Comparison of ENCODE assay signal across 19 cellular contexts in the genomic region with DNA sequence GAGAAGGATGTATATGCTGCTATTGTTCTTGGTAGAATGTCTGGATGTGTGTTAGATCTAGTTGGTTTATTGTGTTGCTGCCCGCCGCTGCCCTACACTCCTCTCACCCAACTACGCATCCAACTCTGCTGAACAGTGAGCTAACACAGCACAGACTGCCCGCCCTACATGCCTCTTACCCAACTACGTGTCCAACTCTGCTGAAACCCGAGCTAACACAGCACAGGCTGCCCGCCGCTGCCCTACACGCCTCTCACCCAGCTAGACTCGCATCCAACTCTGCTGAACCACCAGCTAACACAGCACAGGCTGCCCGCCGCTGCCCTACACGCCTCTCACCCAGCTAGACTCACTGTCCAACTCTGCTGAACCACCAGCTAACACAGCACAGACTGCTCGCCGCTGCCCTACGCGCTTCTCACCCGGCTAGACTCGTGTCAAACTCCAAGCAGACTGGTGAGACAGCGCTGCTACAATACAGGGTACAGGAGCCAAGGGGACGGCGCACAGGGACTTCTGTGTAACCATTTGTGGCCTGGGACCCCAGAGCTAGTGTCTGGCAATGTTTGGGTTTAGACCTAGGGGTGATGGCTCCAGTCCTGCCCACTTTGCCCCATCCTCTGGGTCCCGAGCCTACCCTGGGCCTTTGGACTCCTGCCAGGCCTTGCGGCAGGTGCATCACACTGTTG. TPM values are rescaled to one million over a fixed set of nuclear protein-coding genes. Genes with fewer than 3 reads are reported as not detected.
DNase-seq lines count a peak whose midpoint lies in the region; ATAC-seq and TF ChIP-seq lines count a peak whose summit lies in the region.
"Had no signal": no experiment of that assay in that cellular context is flagged by ENCODE, and none has a peak within 500 bp of the region (broad histone marks: within the 10 kb centered on the region; RNA-seq: fewer than 3 reads in every experiment).

No MANE protein-coding gene starts in this region.

- H3K18ac ChIP-seq in H9 (ENCODE audit: insufficient read length, low read depth, low read length) = no peak overlapping the region

- H4K5ac ChIP-seq in H9 (ENCODE audit: insufficient read length, low read depth, low read length) = no peak overlapping the region

- peak overlapping the region; percentile 36 for H3K4me3 Mint-ChIP-seq in natural killer cell treated with Interleukin-12 subunit alpha and Interleukin-12 subunit beta and Interleukin-15 and Interleukin-18, amount 100 ng/mL, for 72 hours
- no peak overlapping the region for H3K4me3 Mint-ChIP-seq in natural killer cell
- no peak overlapping the region for H3K4me3 Mint-ChIP-seq in H9

- no peak overlapping the region for H2BK15ac ChIP-seq in H9 (ENCODE audit: low read depth, low read length)

- no peaks in the 10 kb centered on the region for H3K79me2 ChIP-seq in H9 (ENCODE audit: insufficient read depth, low read length)

- no peak overlapping the region for H3K23ac ChIP-seq in H9 (ENCODE audit: insufficient read length, low read depth, low read length)

- H2BK20ac ChIP-seq in H9 (ENCODE audit: low read depth, low read length, poor library complexity, severe bottlenecking) = no peak overlapping the region

- no peak overlapping the region for H3K14ac ChIP-seq in H9 (ENCODE audit: insufficient read depth, low read length)

- peak overlapping the region; percentile 20 to 46 for H3K27ac Mint-ChIP-seq in natural killer cell treated with Interleukin-12 subunit alpha and Interleukin-12 subunit beta and Interleukin-15 and Interleukin-18, amount 100 ng/mL, for 72 hours
- peak overlapping the region in 1 of 2 donors; percentile 48 for H3K27ac Mint-ChIP-seq in natural killer cell
- no peak overlapping the region for H3K27ac Mint-ChIP-seq in H9

- H3K9me3 ChIP-seq in H9 (ENCODE audit: control insufficient read depth, low read depth, low read length) (no peaks in the 10 kb centered on the region), A673 (ENCODE audit: low read depth, low read length, poor library complexity, severe bottlenecking) (peaks cover 6% of the 10 kb centered on the region)
- H3K9me3 ChIP-seq: adrenal gland, gastrocnemius medialis had no signal

- TF ChIP-seq CTCF in natural killer cell (IDR thresholded peaks at IDR 0.05) = no peak
- no peak for TF ChIP-seq CTCF in H9 (conservative IDR thresholded peaks at IDR 0.05)
- TF ChIP-seq CTCF in A673 (conservative IDR thresholded peaks at IDR 0.05; ENCODE audit: low read depth, low read length) = no peak

- H2BK12ac ChIP-seq in H9 (ENCODE audit: insufficient read length, low read depth, low read length) = no peak overlapping the region

- H3K56ac ChIP-seq in H9 (ENCODE audit: insufficient read length, low read depth, low read length) = no peak overlapping the region

- WGBS in H9 (ENCODE audit: extremely low coverage, insufficient read length, low lambda C conversion rate) = no CpG with 5 or more reads among the region's 24 CpGs

- H4K91ac ChIP-seq in H9 (ENCODE audit: insufficient read length, low read depth, low read length) = no peak overlapping the region

- H3K4me1 Mint-ChIP-seq in natural killer cell treated with Interleukin-12 subunit alpha and Interleukin-12 subunit beta and Interleukin-15 and Interleukin-18, amount 100 ng/mL, for 72 hours (ENCODE audit: low read depth in 2 of 2) = peaks cover 29 to 30% of the 10 kb centered on the region in 2 donors
- peaks cover 5 to 21% of the 10 kb centered on the region in 2 donors for H3K4me1 Mint-ChIP-seq in natural killer cell
- H3K4me1 Mint-ChIP-seq in H9 = 0 out of 4 replicates have a peak, but pooled peaks cover 0 to 4% of the 10 kb centered on the region in 2 experiments

- H4K8ac ChIP-seq in H9 (replicated peaks; ENCODE audit: insufficient read length, low read depth, low read length) = no peak overlapping the region

- H2AK5ac ChIP-seq in H9 (ENCODE audit: insufficient read length, low read length) = no peak overlapping the region

- ATAC-seq in natural killer cell treated with Interleukin-12 subunit alpha and Interleukin-12 subunit beta and Interleukin-15 and Interleukin-18, amount 100 ng/mL, for 72 hours = peak in 1 of 2 donors; percentile 33
- ATAC-seq in natural killer cell = no peak
- peak; percentile 10 for ATAC-seq in esophagus mucosa
- no peak for ATAC-seq in GM19467 (IDR thresholded peaks at IDR 0.05; ENCODE audit: unreplicated experiment)
- ATAC-seq: gastrocnemius medialis; naive thymus-derived CD8-positive, alpha-beta T cell; SK-N-SH treated with all-trans-retinoic acid at 6 μM for 48 hours had no signal

- H3K27me3 ChIP-seq in H9 (ENCODE audit: insufficient read depth, low read length) (no peaks in the 10 kb centered on the region), A673 (replicated peaks; ENCODE audit: insufficient read depth, low read depth, low read length, poor library complexity) (no peaks in the 10 kb centered on the region)
- H3K27me3 ChIP-seq: adrenal gland, gastrocnemius medialis had no signal

- H3K9ac ChIP-seq in H9 (ENCODE audit: extremely low read depth, insufficient read length, low read length) = no peak overlapping the region

- H3K9me3 Mint-ChIP-seq in natural killer cell treated with Interleukin-12 subunit alpha and Interleukin-12 subunit beta and Interleukin-15 and Interleukin-18, amount 100 ng/mL, for 72 hours = no peaks in the 10 kb centered on the region
- H3K9me3 Mint-ChIP-seq in natural killer cell (no peaks in the 10 kb centered on the region), H9 (peaks cover 41 to 63% of the 10 kb centered on the region in 2 experiments)

- H3K36me3 Mint-ChIP-seq in natural killer cell treated with Interleukin-12 subunit alpha and Interleukin-12 subunit beta and Interleukin-15 and Interleukin-18, amount 100 ng/mL, for 72 hours = peaks cover 8% of the 10 kb centered on the region
- H3K36me3 Mint-ChIP-seq in natural killer cell (peaks cover 4% of the 10 kb centered on the region), H9 (ENCODE audit: insufficient read depth in 1 of 3, low read depth in 3 of 3) (peaks cover 0 to 5% (median 0%) of the 10 kb centered on the region in 3 experiments; a peak in 3 of 7 replicates)

- H3K23me2 ChIP-seq in H9 (ENCODE audit: insufficient read length, low read depth, low read length, poor library complexity, severe bottlenecking) = no peaks in the 10 kb centered on the region

- H3K79me1 ChIP-seq in H9 (ENCODE audit: insufficient read depth, low read depth, low read length, poor library complexity, severe bottlenecking) = no peaks in the 10 kb centered on the region

- no peak overlapping the region for H3T11ph ChIP-seq in H9 (ENCODE audit: low read length)

- no TSS peak for BruUV-seq in A673 (replicated peaks; lab: Mats Ljungman, UMichigan)

- intact Hi-C loops in natural killer cell (cut with micrococcal nuclease) (no loop called here), A673 (cut with micrococcal nuclease; ENCODE audit: unreplicated experiment) (no loop called here)

- no peaks in the 10 kb centered on the region for H3K27me3 Mint-ChIP-seq in natural killer cell treated with Interleukin-12 subunit alpha and Interleukin-12 subunit beta and Interleukin-15 and Interleukin-18, amount 100 ng/mL, for 72 hours
- no peaks in the 10 kb centered on the region for H3K27me3 Mint-ChIP-seq in natural killer cell (ENCODE audit: low read depth in 2 of 2)
- peaks cover 47% of the 10 kb centered on the region for H3K27me3 Mint-ChIP-seq in H9 (ENCODE audit: low read depth)
- H3K27me3 Mint-ChIP-seq: naive thymus-derived CD8-positive, alpha-beta T cell had no signal

- H3K27ac ChIP-seq in H9 (ENCODE audit: insufficient read length, low read depth, low read length) (no peak overlapping the region), A673 (ENCODE audit: low read depth, low read length, poor library complexity, severe bottlenecking) (no peak overlapping the region)
- H3K27ac ChIP-seq: adrenal gland had no signal

- peak; percentile 9 for DNase-seq in NCI-H2107 (lab: John Stamatoyannopoulos, UW)
- no peak for DNase-seq in NCI-H2107 treated with DMSO at 0.1 percent for 48 hours (lab: John Stamatoyannopoulos, UW; ENCODE audit: unreplicated experiment)
- no peak for DNase-seq in natural killer cell treated with Interleukin-12 subunit alpha and Interleukin-12 subunit beta and Interleukin-15 and Interleukin-18, amount 100 ng/mL, for 72 hours (ENCODE audit: low spot score)
- no peak for DNase-seq in natural killer cell
- no peak for DNase-seq in H9
- no peak for DNase-seq in A673 (ENCODE audit: low spot score)
- DNase-seq: activated CD4-positive, alpha-beta T cell treated with anti-CD3 and anti-CD28 coated beads, Interleukin-2, amount 50 U/mL, for 1 hour; activated T-cell treated with anti-CD3 and anti-CD28 coated beads, Interleukin-2, amount 50 U/mL, for 48 hours; C1 segment of cervical spinal cord; gastrocnemius medialis; mammary epithelial cell; naive thymus-derived CD8-positive, alpha-beta T cell; NCI-H1694 treated with DMSO at 0.1 percent for 48 hours; NCI-H446 treated with DMSO at 0.1 percent for 48 hours; RPMI8226 had no signal

- no peak overlapping the region for H3K4me3 ChIP-seq in A673 (ENCODE audit: low read depth, low read length, poor library complexity, severe bottlenecking)
- H3K4me3 ChIP-seq: adrenal gland, gastrocnemius medialis had no signal

- H3K4me1 ChIP-seq in H9 (ENCODE audit: insufficient read depth, low read length) (no peaks in the 10 kb centered on the region), A673 (ENCODE audit: insufficient read depth, low read length, poor library complexity, severe bottlenecking) (no peaks in the 10 kb centered on the region)
- H3K4me1 ChIP-seq: adrenal gland, gastrocnemius medialis had no signal

- no peak overlapping the region for H3K4ac ChIP-seq in H9 (ENCODE audit: low read depth, low read length)

- H2AFZ ChIP-seq in H9 (ENCODE audit: low read length) = no peak overlapping the region

- H3K4me2 ChIP-seq in H9 (ENCODE audit: insufficient read depth, insufficient read length, low read length) = no peak overlapping the region

- no peak overlapping the region for H2BK5ac ChIP-seq in H9 (ENCODE audit: insufficient read length, low read length)

- H3K36me3 ChIP-seq in A673 (ENCODE audit: insufficient read depth, low read length, poor library complexity, severe bottlenecking) = no peaks in the 10 kb centered on the region
- H3K36me3 ChIP-seq: adrenal gland, gastrocnemius medialis had no signal

- CTCF ChIA-PET in A673 (lab: Charles Lee) = no interaction called here

- no peaks in the 10 kb centered on the region for H4K20me1 ChIP-seq in H9 (ENCODE audit: control insufficient read depth, insufficient read depth, insufficient read length)

- H2BK120ac ChIP-seq in H9 (ENCODE audit: low read depth, low read length, poor library complexity, severe bottlenecking) = no peak overlapping the region

- POLR2A ChIA-PET in A673 (lab: Charles Lee; ENCODE audit: low non-redundant PET) = no interaction called here

RNA-seq across cellular contexts. Expression of gene CTBP1, which starts 11.6 kb away (rescaled TPM):
- total RNA-seq in natural killer cell treated with Interleukin-12 subunit alpha and Interleukin-12 subunit beta and Interleukin-15 and Interleukin-18, amount 100 ng/mL, for 72 hours = 100 to 1,000 TPM; 109 to 245 TPM
- 100 to 1,000 TPM; 384 to 388 (median 388) TPM for total RNA-seq in natural killer cell
- total RNA-seq in esophagus mucosa = 89.4 TPM
- 128 and 136 TPM in 2 replicates for total RNA-seq in H9 (2021)
- 187 and 196 TPM in 2 replicates for total RNA-seq in A673 (2021)

RNA-seq across cellular contexts. Expression of gene MAEA, which starts 29.1 kb away (rescaled TPM):
- 10 to 100 TPM; 60.1 to 93.7 TPM for total RNA-seq in natural killer cell treated with Interleukin-12 subunit alpha and Interleukin-12 subunit beta and Interleukin-15 and Interleukin-18, amount 100 ng/mL, for 72 hours
- total RNA-seq in natural killer cell (10 to 100 TPM; 63.5 to 89.2 (median 64.0) TPM), esophagus mucosa (59.4 TPM), H9 (2021) (85.6 and 89.5 TPM in 2 replicates), A673 (2021) (85.9 and 87.0 TPM in 2 replicates)

Comparison
In these comparisons a context has a peak if more than half of its experiments do, and no peak if none do; other contexts are left out.
1. H3K27ac Mint-ChIP-seq: peak in natural killer cell treated with Interleukin-12 subunit alpha and Interleukin-12 subunit beta and Interleukin-15 and Interleukin-18, amount 100 ng/mL, for 72 hours (2 of 2); none in H9 (0 of 3).